In genomic region chr10:71260622-71261325, GRCh38 we compare ENCODE assay signal across 13 cellular contexts. TPM values are rescaled to one million over a fixed set of nuclear protein-coding genes. Genes with fewer than 3 reads are reported as not detected.
DNase-seq lines count a peak whose midpoint lies in the region; ATAC-seq and TF ChIP-seq lines count a peak whose summit lies in the region.
"Had no signal": no experiment of that assay in that cellular context is flagged by ENCODE, and none has a peak within 500 bp of the region (broad histone marks: within the 10 kb centered on the region; RNA-seq: fewer than 3 reads in every experiment).

No MANE protein-coding gene starts in this region.

- no peaks in the 10 kb centered on the region for H3K9me3 Mint-ChIP-seq in activated CD4-positive, alpha-beta T cell treated with anti-CD3 and anti-CD28 coated beads, Interleukin-2, amount 10 ng/mL, durations not matched to agents 7 days and 5 days
- H3K9me3 Mint-ChIP-seq: natural killer cell treated with Interleukin-12 subunit alpha and Interleukin-12 subunit beta and Interleukin-15 and Interleukin-18, amount 100 ng/mL, for 72 hours; stimulated activated naive CD8-positive, alpha-beta T cell treated with anti-CD3 and anti-CD28 coated beads, Interleukin-15, Interleukin-2, amounts not matched to agents 100 ng/mL and 50 ng/mL, for 24 hours had no signal

- TF ChIP-seq CTCF in AG04449 (IDR thresholded peaks at IDR 0.05; ENCODE audit: insufficient read depth, low read length, missing control alignments), result peak; percentile 11

- H3K27me3 Mint-ChIP-seq in activated CD4-positive, alpha-beta T cell treated with anti-CD3 and anti-CD28 coated beads, Interleukin-2, amount 10 ng/mL, durations not matched to agents 7 days and 5 days, result peaks cover 3% of the 10 kb centered on the region
- H3K27me3 Mint-ChIP-seq: stimulated activated naive CD8-positive, alpha-beta T cell treated with anti-CD3 and anti-CD28 coated beads, Interleukin-15, Interleukin-2, amounts not matched to agents 100 ng/mL and 50 ng/mL, for 24 hours had no signal

- no peak overlapping the region for H3K4me3 Mint-ChIP-seq in activated CD4-positive, alpha-beta T cell treated with anti-CD3 and anti-CD28 coated beads, Interleukin-2, amount 10 ng/mL, durations not matched to agents 7 days and 5 days
- H3K4me3 Mint-ChIP-seq: B cell; natural killer cell treated with Interleukin-12 subunit alpha and Interleukin-12 subunit beta and Interleukin-15 and Interleukin-18, amount 100 ng/mL, for 72 hours; stimulated activated naive CD8-positive, alpha-beta T cell treated with anti-CD3 and anti-CD28 coated beads, Interleukin-15, Interleukin-2, amounts not matched to agents 100 ng/mL and 50 ng/mL, for 24 hours had no signal

- no peak for ATAC-seq in GM19455 (IDR thresholded peaks at IDR 0.05; ENCODE audit: unreplicated experiment)
- no peak for ATAC-seq in HG03432 (IDR thresholded peaks at IDR 0.05; ENCODE audit: unreplicated experiment)
- ATAC-seq: body of pancreas; natural killer cell treated with Interleukin-12 subunit alpha and Interleukin-12 subunit beta and Interleukin-15 and Interleukin-18, amount 100 ng/mL, for 72 hours had no signal

- DNase-seq in AG04449 (ENCODE audit: low read depth, low spot score) (no peak), NCI-H2227 treated with DMSO at 0.1 percent for 48 hours (lab: John Stamatoyannopoulos, UW) (peak; percentile 48), epithelial cell of prostate (ENCODE audit: low read depth, low spot score) (no peak), midbrain (lab: John Stamatoyannopoulos, UW) (peak; percentile 45), UCSD-AML1 (lab: John Stamatoyannopoulos, UW; ENCODE audit: unreplicated experiment) (no peak)
- DNase-seq in activated CD4-positive, alpha-beta T cell treated with anti-CD3 and anti-CD28 coated beads, Interleukin-2, amount 10 ng/mL, durations not matched to agents 7 days and 5 days, result no peak
- DNase-seq: body of pancreas, T-helper 1 cell had no signal

- no peak overlapping the region for H3K27ac Mint-ChIP-seq in activated CD4-positive, alpha-beta T cell treated with anti-CD3 and anti-CD28 coated beads, Interleukin-2, amount 10 ng/mL, durations not matched to agents 7 days and 5 days
- H3K27ac Mint-ChIP-seq: B cell; natural killer cell treated with Interleukin-12 subunit alpha and Interleukin-12 subunit beta and Interleukin-15 and Interleukin-18, amount 100 ng/mL, for 72 hours; stimulated activated naive CD8-positive, alpha-beta T cell treated with anti-CD3 and anti-CD28 coated beads, Interleukin-15, Interleukin-2, amounts not matched to agents 100 ng/mL and 50 ng/mL, for 24 hours had no signal

- no peak overlapping the region for H3K4me3 ChIP-seq in AG04449 (ENCODE audit: low read depth, low read length)
- H3K4me3 ChIP-seq: body of pancreas had no signal

- H3K27ac ChIP-seq in epithelial cell of prostate, result peak overlapping the region; percentile 73
- H3K27ac ChIP-seq: body of pancreas had no signal

- CTCF ChIA-PET in AG04449 (lab: Yijun Ruan, JAX), result interaction anchor here (0.6 to 7.8 kb wide), 4 partner anchors 10 to 338 kb away, joined by 3 to 101 read pairs (median 4); no protein-coding TSS in a partner anchor
- CTCF ChIA-PET in activated CD4-positive, alpha-beta T cell treated with anti-CD3 and anti-CD28 coated beads, Interleukin-2, amount 10 ng/mL, durations not matched to agents 7 days and 5 days (lab: Charles Lee), result no interaction called here

- no peaks in the 10 kb centered on the region for H3K36me3 Mint-ChIP-seq in activated CD4-positive, alpha-beta T cell treated with anti-CD3 and anti-CD28 coated beads, Interleukin-2, amount 10 ng/mL, durations not matched to agents 7 days and 5 days (ENCODE audit: low read depth)
- H3K36me3 Mint-ChIP-seq: natural killer cell treated with Interleukin-12 subunit alpha and Interleukin-12 subunit beta and Interleukin-15 and Interleukin-18, amount 100 ng/mL, for 72 hours had no signal

- no peaks in the 10 kb centered on the region for H3K4me1 Mint-ChIP-seq in activated CD4-positive, alpha-beta T cell treated with anti-CD3 and anti-CD28 coated beads, Interleukin-2, amount 10 ng/mL, durations not matched to agents 7 days and 5 days
- H3K4me1 Mint-ChIP-seq: B cell had no signal

- POLR2A ChIA-PET in AG04449 (lab: Yijun Ruan, JAX), result interaction anchor here (1.2 to 1.8 kb wide), 2 partner anchors 16 to 48 kb away, joined by 9 to 10 read pairs; partner anchors contain the start of gene UNC5B
- POLR2A ChIA-PET in activated CD4-positive, alpha-beta T cell treated with anti-CD3 and anti-CD28 coated beads, Interleukin-2, amount 10 ng/mL, durations not matched to agents 7 days and 5 days (lab: Charles Lee), result no interaction called here

RNA-seq across cellular contexts. Expression of gene UNC5B, which starts 48.4 kb away (rescaled TPM):
- not detected for total RNA-seq in activated CD4-positive, alpha-beta T cell treated with anti-CD3 and anti-CD28 coated beads, Interleukin-2, amount 10 ng/mL, durations not matched to agents 7 days and 5 days
- total RNA-seq: B cell had no signal

RNA-seq across cellular contexts. Expression of gene SLC29A3, which starts 58.3 kb away (rescaled TPM):
- total RNA-seq in activated CD4-positive, alpha-beta T cell treated with anti-CD3 and anti-CD28 coated beads, Interleukin-2, amount 10 ng/mL, durations not matched to agents 7 days and 5 days, result 1 to 10 TPM; 2.4 to 3.4 TPM

Comparison
In these comparisons a context has a peak if more than half of its experiments do, and no peak if none do; other contexts are left out.
1. DNase-seq: peak in NCI-H2227 treated with DMSO at 0.1 percent for 48 hours (single experiment) and midbrain (single experiment); none in AG04449 (single experiment), epithelial cell of prostate (single experiment), activated CD4-positive, alpha-beta T cell treated with anti-CD3 and anti-CD28 coated beads, Interleukin-2, amount 10 ng/mL, durations not matched to agents 7 days and 5 days (single experiment) and UCSD-AML1 (single experiment).